In genomic region chr12:23277831-23278230, GRCh38 we compare ENCODE assay signal across 8 cellular contexts.
"Had no signal": no experiment of that assay in that cellular context is flagged by ENCODE, and none has a peak within 500 bp of the region (broad histone marks: within the 10 kb centered on the region; RNA-seq: fewer than 3 reads in every experiment).

No MANE protein-coding gene starts in this region.

- H3K4me3 ChIP-seq: GM12878 had no signal

- FAIRE-seq: G401.6, GM12878, GM12891, GM12892, GM18507, GM19239 had no signal

- DNase-seq: GDM1, GF-D8 had no signal

- ATAC-seq: GM12878 had no signal
